In the genomic region with DNA sequence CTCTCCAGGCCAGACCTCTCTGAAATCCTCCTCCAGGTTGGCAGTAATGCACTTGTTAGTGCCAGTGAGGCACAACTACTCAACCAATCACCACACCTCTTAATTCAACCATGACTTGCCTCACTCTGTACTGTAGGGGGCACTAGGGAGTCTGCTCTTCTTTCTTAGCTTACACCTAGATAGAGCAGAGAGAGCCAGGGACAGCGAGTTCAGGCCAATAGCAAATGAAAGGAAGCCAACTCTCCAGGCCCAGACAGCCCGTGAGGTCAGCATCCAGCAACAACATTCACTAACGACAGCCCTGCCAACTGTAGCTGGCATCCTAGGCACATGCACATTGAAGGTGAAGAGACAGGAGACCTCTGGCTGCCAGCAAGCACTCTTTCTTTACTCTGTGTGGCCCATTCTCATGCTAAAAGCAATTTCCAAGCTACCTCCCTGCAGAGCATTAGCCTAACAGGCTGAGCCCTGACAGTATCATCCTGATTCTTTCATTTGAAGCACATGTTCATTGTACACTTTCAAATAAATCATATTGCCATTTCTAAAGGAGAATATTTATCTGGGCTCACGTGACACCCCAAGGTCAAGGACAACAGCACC, we compare ENCODE assay signal across 9 cellular contexts.
DNase-seq lines count a peak whose midpoint lies in the region; ATAC-seq and TF ChIP-seq lines count a peak whose summit lies in the region.
"Had no signal": no experiment of that assay in that cellular context is flagged by ENCODE, and none has a peak within 500 bp of the region (broad histone marks: within the 10 kb centered on the region; RNA-seq: fewer than 3 reads in every experiment).

No MANE protein-coding gene starts in this region.

- TF ChIP-seq CTCF in foreskin keratinocyte (conservative IDR thresholded peaks at IDR 0.05) (peak; percentile 27), foreskin fibroblast (IDR thresholded peaks at IDR 0.05; ENCODE audit: low read depth, low read length) (no peak)

- H3K27ac ChIP-seq in foreskin keratinocyte: no peak overlapping the region

- no peak overlapping the region for H3K4me3 ChIP-seq in foreskin fibroblast (ENCODE audit: low read depth in 1 of 2, low read length in 2 of 2)

- peak; percentile 28 for DNase-seq in Daoy (ENCODE audit: low read depth)
- peak; percentile 67 to 85 for DNase-seq in NCI-H446 (lab: John Stamatoyannopoulos, UW)
- DNase-seq in foreskin keratinocyte: no peak
- DNase-seq in NCI-H2029 (lab: John Stamatoyannopoulos, UW): no peak
- no peak for DNase-seq in foreskin fibroblast
- no peak for DNase-seq in NK-92 (lab: John Stamatoyannopoulos, UW; ENCODE audit: unreplicated experiment)
- DNase-seq: IMR-90 had no signal

- no peaks in the 10 kb centered on the region for H3K27me3 ChIP-seq in foreskin keratinocyte

- peak; percentile 56 for ATAC-seq in GM21717 (IDR thresholded peaks at IDR 0.05; ENCODE audit: unreplicated experiment)
- ATAC-seq in foreskin keratinocyte: peak; percentile 29
- no peak for ATAC-seq in GM18861 (IDR thresholded peaks at IDR 0.05; ENCODE audit: unreplicated experiment)

- no peaks in the 10 kb centered on the region for H3K4me1 ChIP-seq in foreskin keratinocyte

Comparison
In these comparisons a context has a peak if more than half of its experiments do, and no peak if none do; other contexts are left out.
1. DNase-seq: peak in Daoy (single experiment) and NCI-H446 (2 of 2); none in foreskin keratinocyte (0 of 2), NCI-H2029 (single experiment), foreskin fibroblast (0 of 2) and NK-92 (single experiment).